26 cellular contexts compared by ENCODE assay signal in the genomic region with DNA sequence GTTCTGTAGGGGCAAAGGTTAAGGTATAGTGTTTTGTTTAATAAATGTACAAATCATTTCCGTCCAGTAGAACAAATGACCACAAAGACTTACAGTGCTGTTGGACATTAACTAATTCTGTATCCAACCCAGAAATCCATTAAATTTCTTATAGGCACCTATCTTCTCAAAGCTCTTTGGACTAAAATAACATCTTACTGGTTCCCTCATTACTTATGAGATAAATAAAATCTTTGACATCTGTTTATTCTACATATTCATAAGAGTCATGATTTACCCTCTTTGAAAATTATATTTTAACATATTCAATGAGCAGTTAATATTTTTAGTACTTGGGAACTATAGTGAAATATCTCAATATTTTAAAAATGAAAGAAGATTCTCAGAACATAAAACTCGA.
"Had no signal": no experiment of that assay in that cellular context is flagged by ENCODE, and none has a peak within 500 bp of the region (broad histone marks: within the 10 kb centered on the region; RNA-seq: fewer than 3 reads in every experiment).

No MANE protein-coding gene starts in this region.

- H3K27ac ChIP-seq: stomach, suprapubic skin, testis, thoracic aorta, thyroid gland, tibial artery, tibial nerve, transverse colon, upper lobe of left lung, upper lobe of right lung, uterus, vagina had no signal

- H3K4me1 ChIP-seq: stomach, suprapubic skin, testis, thyroid gland, tibial artery, tibial nerve, transverse colon, upper lobe of left lung, upper lobe of right lung, uterus, vagina had no signal

- ATAC-seq: stimulated activated effector memory CD8-positive, alpha-beta T cell treated with anti-CD3 and anti-CD28 coated beads, Interleukin-12 subunit alpha, Interleukin-12 subunit beta, amount 100 ng/mL, for 72 hours; stimulated activated memory B cell treated with anti-CD40 and anti-IgM and Interleukin-4, amounts not matched to agents 10 μg/mL and 1 μg/mL and 100 μg/mL, for 72 hours; stimulated activated naive B cell treated with anti-CD40 and anti-IgM and Interleukin-4, amounts not matched to agents 10 μg/mL and 1 μg/mL and 100 μg/mL, for 72 hours; stimulated activated naive CD8-positive, alpha-beta T cell treated with anti-CD3 and anti-CD28 coated beads, Interleukin-15, amount 100 ng/mL, for 72 hours; stimulated activated naive CD8-positive, alpha-beta T cell treated with anti-CD3 and anti-CD28 coated beads, Interleukin-15, Interleukin-2, amounts not matched to agents 100 U/mL and 50 U/mL, for 24 hours; upper lobe of right lung had no signal

- H3K27me3 ChIP-seq: stomach, suprapubic skin, testis, thyroid gland, tibial artery, tibial nerve, transverse colon, upper lobe of left lung, upper lobe of right lung, uterus, vagina had no signal

- FAIRE-seq: urothelium cell line had no signal

- H3K36me3 ChIP-seq: stomach, suprapubic skin, thoracic aorta, thyroid gland, tibial artery, tibial nerve, transverse colon, upper lobe of left lung, upper lobe of right lung, uterus, vagina had no signal

- H3K4me3 ChIP-seq: stomach, suprapubic skin, testis, thoracic aorta, thyroid gland, tibial artery, tibial nerve, transverse colon, upper lobe of left lung, upper lobe of right lung, uterus, vagina had no signal

- H3K9me3 ChIP-seq: stomach, suprapubic skin, testis, thoracic aorta, thyroid gland, tibial artery, tibial nerve, transverse colon, upper lobe of left lung, upper lobe of right lung, uterus, vagina had no signal

- DNase-seq: stimulated activated CD4-positive, alpha-beta T cell treated with anti-CD3 and anti-CD28 coated beads, Interleukin-2, amount 100 ng/mL, for 48 hours; stimulated activated CD4-positive, alpha-beta T cell treated with anti-CD3 and anti-CD28 coated beads, Interleukin-4, amount 100 ng/mL, for 1 hour; stimulated activated CD4-positive, alpha-beta T cell treated with anti-CD3 and anti-CD28 coated beads, Interleukin-4, amount 100 ng/mL, for 24 hours; stimulated activated CD4-positive, alpha-beta T cell treated with anti-CD3 and anti-CD28 coated beads, Interleukin-4, amount 100 ng/mL, for 4 hours; stimulated activated CD8-positive, alpha-beta memory T cell treated with anti-CD3 and anti-CD28 coated beads, Interleukin-4, amount 100 ng/mL, for 48 hours; stimulated activated naive B cell treated with anti-CD40 and anti-IgM and Interleukin-4, amounts not matched to agents 10 μg/mL and 1 μg/mL and 100 μg/mL, for 72 hours; stimulated activated naive CD4-positive, alpha-beta T cell; stimulated activated naive CD4-positive, alpha-beta T cell treated with Interleukin-2 at 50 U/mL for 16 hours; stimulated activated naive CD8-positive, alpha-beta T cell treated with anti-CD3 and anti-CD28 coated beads, Interleukin-15, amount 100 ng/mL, for 72 hours; stimulated activated naive CD8-positive, alpha-beta T cell treated with anti-CD3 and anti-CD28 coated beads, Interleukin-15, Interleukin-2, amounts not matched to agents 100 U/mL and 50 U/mL, for 24 hours; stomach; testis; thyroid gland; tibial artery; transverse colon; trophoblast cell; upper lobe of left lung; upper lobe of right lung; uterus had no signal
